8 cellular contexts compared by ENCODE assay signal in the genomic region with DNA sequence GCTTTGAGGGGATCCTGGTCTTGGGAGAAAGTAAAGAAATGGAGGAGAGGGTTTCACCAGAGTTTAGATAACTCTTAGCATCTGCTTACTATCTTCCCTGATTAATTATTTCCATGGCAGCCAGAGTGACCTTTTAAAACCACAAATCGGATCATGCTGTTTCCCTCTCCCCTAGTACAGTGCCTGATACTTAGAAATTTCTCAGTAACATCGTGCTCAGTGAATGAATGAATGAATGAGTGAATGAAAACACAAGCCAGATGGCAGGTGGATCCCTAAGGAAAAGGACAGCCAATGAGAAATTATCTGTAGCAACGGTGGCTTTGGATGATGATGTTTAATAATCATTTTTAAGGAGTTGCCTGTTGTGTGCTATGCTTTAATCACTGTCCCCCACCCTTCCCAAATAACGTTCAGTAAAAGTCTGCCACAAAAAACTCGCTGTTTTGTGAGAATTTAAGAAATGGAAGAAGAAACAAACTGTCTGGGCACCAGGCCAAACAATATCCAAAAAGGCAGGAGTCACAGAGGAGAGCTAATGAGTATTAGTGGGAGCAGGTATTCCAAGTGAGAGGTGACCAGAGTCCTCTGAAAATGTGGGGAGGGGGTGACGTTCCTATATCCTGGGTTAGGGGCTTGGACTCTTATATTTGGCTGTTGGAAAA. TPM values are rescaled to one million over a fixed set of nuclear protein-coding genes. Genes with fewer than 3 reads are reported as not detected.
DNase-seq lines count a peak whose midpoint lies in the region; ATAC-seq and TF ChIP-seq lines count a peak whose summit lies in the region.

No MANE protein-coding gene starts in this region.

- H3K4me3 Mint-ChIP-seq in activated CD4-positive, alpha-beta T cell treated with anti-CD3 and anti-CD28 coated beads for 36 hours = peak overlapping the region; percentile 100
- peak overlapping the region; percentile 99 for H3K4me3 Mint-ChIP-seq in stimulated activated naive B cell treated with anti-CD40 and anti-IgM and Interleukin-4, amounts not matched to agents 10 μg/mL and 1 μg/mL and 100 μg/mL, for 72 hours

- H3K27ac Mint-ChIP-seq in activated CD4-positive, alpha-beta T cell treated with anti-CD3 and anti-CD28 coated beads for 36 hours = peak overlapping the region; percentile 71
- peak overlapping the region; percentile 99 for H3K27ac Mint-ChIP-seq in stimulated activated naive B cell treated with anti-CD40 and anti-IgM and Interleukin-4, amounts not matched to agents 10 μg/mL and 1 μg/mL and 100 μg/mL, for 72 hours

- H4K20me1 ChIP-seq in PC-3 (ENCODE audit: low read length) (no peaks in the 10 kb centered on the region), fibroblast of lung (ENCODE audit: control insufficient read depth, extremely low read depth, insufficient read depth, low read length) (no peaks in the 10 kb centered on the region)

- H3K9me2 ChIP-seq in PC-3 (replicated peaks; ENCODE audit: low read length) = no peaks in the 10 kb centered on the region

- H3K4me3 ChIP-seq in PC-3 (ENCODE audit: low read length) (peak overlapping the region; percentile 81), fibroblast of lung (replicated peaks in 1 of 4; ENCODE audit: control extremely low read depth in 1 of 4, insufficient read depth in 1 of 4, low read depth in 3 of 4, low read length in 4 of 4) (peak overlapping the region in 2 of 4 experiments; percentile 27 to 46)

- no peak for ATAC-seq in activated CD4-positive, alpha-beta T cell treated with anti-CD3 and anti-CD28 coated beads for 36 hours
- ATAC-seq in PC-3 = no peak
- no peak for ATAC-seq in stimulated activated naive B cell treated with anti-CD40 and anti-IgM and Interleukin-4, amounts not matched to agents 10 μg/mL and 1 μg/mL and 100 μg/mL, for 72 hours (replicated peaks)

- POLR2A ChIA-PET in activated CD4-positive, alpha-beta T cell treated with anti-CD3 and anti-CD28 coated beads for 36 hours (lab: Charles Lee) = interaction anchor here (0.6 to 2.2 kb wide), 11 partner anchors 9 to 608 kb away, joined by 3 to 88 read pairs (median 4); a partner anchor contains a TSS
- POLR2A ChIA-PET in PC-3 (lab: Charles Lee; ENCODE audit: unreplicated experiment) (interaction anchor here (0.8 kb wide), 1 partner anchor 9 kb away, joined by 3 read pairs; no protein-coding TSS in a partner anchor), HEK293T (lab: Yijun Ruan, JAX) (interaction anchor here (1.0 to 2.1 kb wide), 6 partner anchors 12 to 136 kb away, joined by 3 to 11 read pairs (median 5); a partner anchor contains a TSS)

- no peaks in the 10 kb centered on the region for H3K9me3 ChIP-seq in PC-3 (ENCODE audit: low read length)
- no peaks in the 10 kb centered on the region for H3K9me3 ChIP-seq in fibroblast of lung (ENCODE audit: control insufficient read depth, insufficient read depth, low read depth, low read length)

- H3K27me3 ChIP-seq in PC-3 (ENCODE audit: low read length) (no peaks in the 10 kb centered on the region), fibroblast of lung (ENCODE audit: control insufficient read depth, insufficient read depth, low read length) (no peaks in the 10 kb centered on the region)

- H2AFZ ChIP-seq in PC-3 (ENCODE audit: low read length) = peak overlapping the region; percentile 71
- no peak overlapping the region for H2AFZ ChIP-seq in fibroblast of lung (ENCODE audit: low read length)

- peaks cover 32% of the 10 kb centered on the region for H3K36me3 Mint-ChIP-seq in activated CD4-positive, alpha-beta T cell treated with anti-CD3 and anti-CD28 coated beads for 36 hours (ENCODE audit: low read depth)
- H3K36me3 Mint-ChIP-seq in stimulated activated naive B cell treated with anti-CD40 and anti-IgM and Interleukin-4, amounts not matched to agents 10 μg/mL and 1 μg/mL and 100 μg/mL, for 72 hours = peaks cover 17 to 27% of the 10 kb centered on the region in 2 donors

- H3K9me3 Mint-ChIP-seq in activated CD4-positive, alpha-beta T cell treated with anti-CD3 and anti-CD28 coated beads for 36 hours (ENCODE audit: low read depth) = no peaks in the 10 kb centered on the region
- no peaks in the 10 kb centered on the region for H3K9me3 Mint-ChIP-seq in stimulated activated naive B cell treated with anti-CD40 and anti-IgM and Interleukin-4, amounts not matched to agents 10 μg/mL and 1 μg/mL and 100 μg/mL, for 72 hours

- no TSS peak for BruUV-seq in PC-3 (replicated peaks; lab: Mats Ljungman, UMichigan)

- TF ChIP-seq CTCF in PC-3 (conservative IDR thresholded peaks at IDR 0.05; ENCODE audit: low read depth, low read length) (no peak), fibroblast of lung (conservative IDR thresholded peaks at IDR 0.05 in 1 of 2, IDR thresholded peaks at IDR 0.05 in 1 of 2; ENCODE audit: low read depth in 1 of 2, low read length in 2 of 2) (no peak)

- H3K9ac ChIP-seq in PC-3 (ENCODE audit: low read length) (no peak overlapping the region), fibroblast of lung (ENCODE audit: insufficient read depth, low read length) (no peak overlapping the region)

- H3K4me2 ChIP-seq in PC-3 (ENCODE audit: low read length) (peak overlapping the region; percentile 75), fibroblast of lung (ENCODE audit: extremely low read depth, insufficient read depth, low read length) (peak overlapping the region; percentile 4)

- H3K27me3 Mint-ChIP-seq in activated CD4-positive, alpha-beta T cell treated with anti-CD3 and anti-CD28 coated beads for 36 hours = no peaks in the 10 kb centered on the region
- H3K27me3 Mint-ChIP-seq in stimulated activated naive B cell treated with anti-CD40 and anti-IgM and Interleukin-4, amounts not matched to agents 10 μg/mL and 1 μg/mL and 100 μg/mL, for 72 hours = no peaks in the 10 kb centered on the region

- H3K79me2 ChIP-seq in PC-3 (ENCODE audit: low read length) = peaks cover 40% of the 10 kb centered on the region
- H3K79me2 ChIP-seq in fibroblast of lung (ENCODE audit: control insufficient read depth, insufficient read depth, low read length) = peaks cover 37% of the 10 kb centered on the region

- peaks cover 27% of the 10 kb centered on the region for H3K4me1 ChIP-seq in PC-3 (ENCODE audit: insufficient read depth, low read length)
- peaks cover 6% of the 10 kb centered on the region for H3K4me1 ChIP-seq in fibroblast of lung (ENCODE audit: control insufficient read depth, extremely low read depth, insufficient read depth, low read length)

- H3K4me1 Mint-ChIP-seq in activated CD4-positive, alpha-beta T cell treated with anti-CD3 and anti-CD28 coated beads for 36 hours = peaks cover 37% of the 10 kb centered on the region
- peaks cover 29 to 42% of the 10 kb centered on the region in 2 donors for H3K4me1 Mint-ChIP-seq in stimulated activated naive B cell treated with anti-CD40 and anti-IgM and Interleukin-4, amounts not matched to agents 10 μg/mL and 1 μg/mL and 100 μg/mL, for 72 hours

- CTCF ChIA-PET in activated CD4-positive, alpha-beta T cell treated with anti-CD3 and anti-CD28 coated beads for 36 hours (lab: Charles Lee) = interaction anchor here (0.7 to 2.4 kb wide), 12 partner anchors 9 to 227 kb away, joined by 3 to 17 read pairs (median 3); no protein-coding TSS in a partner anchor
- CTCF ChIA-PET in PC-3 (lab: Charles Lee) (no interaction called here), HEK293T (lab: Yijun Ruan, JAX) (interaction anchor here (0.7 to 2.4 kb wide), 4 partner anchors 9 to 221 kb away, joined by 3 to 15 read pairs (median 4); no protein-coding TSS in a partner anchor)

- H3K27ac ChIP-seq in PC-3 (ENCODE audit: low read length) = no peak overlapping the region
- no peak overlapping the region for H3K27ac ChIP-seq in fibroblast of lung (ENCODE audit: insufficient read depth, low read length)

- no peaks in the 10 kb centered on the region for H3F3A ChIP-seq in PC-3 (ENCODE audit: low read length, unreplicated experiment)

- DNase-seq in activated CD4-positive, alpha-beta T cell treated with anti-CD3 and anti-CD28 coated beads for 36 hours = no peak
- no peak for DNase-seq in activated CD4-positive, alpha-beta T cell treated with anti-CD3 and anti-CD28 coated beads, Interleukin-2, amount 50 U/mL, for 48 hours
- DNase-seq in PC-3 = no peak
- no peak for DNase-seq in fibroblast of lung (ENCODE audit: low read depth in 2 of 2)
- DNase-seq in stimulated activated naive B cell treated with anti-CD40 and anti-IgM and Interleukin-4, amounts not matched to agents 10 μg/mL and 1 μg/mL and 100 μg/mL, for 72 hours = no peak
- no peak for DNase-seq in HEK293T (ENCODE audit: extremely low spot score)
- no peak for DNase-seq in COR-L47 (lab: John Stamatoyannopoulos, UW)
- no peak for DNase-seq in COLO829 (ENCODE audit: low spot score)

- intact Hi-C loops in activated CD4-positive, alpha-beta T cell treated with anti-CD3 and anti-CD28 coated beads for 36 hours (cut with DNase I, micrococcal nuclease) = loop anchor here (5.0 kb wide), 3 partner anchors 35 to 330 kb away; a partner anchor contains a TSS
- intact Hi-C loops in PC-3 (cut with micrococcal nuclease) = loop anchor here (5.0 kb wide), 1 partner anchor 35 kb away; no protein-coding TSS in a partner anchor

- H3K36me3 ChIP-seq in PC-3 (ENCODE audit: low read depth, low read length) (no peaks in the 10 kb centered on the region), fibroblast of lung (ENCODE audit: control insufficient read depth, insufficient read depth, low read length) (no peaks in the 10 kb centered on the region)

TF ChIP-seq in HEK293T, 16 proteins besides CTCF, POLR2A, EP300 and RAD21:
- TF ChIP-seq FOXK2 (IDR thresholded peaks at IDR 0.05) (no peak), FOXA1 (IDR thresholded peaks at IDR 0.05) (no peak), NFRKB (IDR thresholded peaks at IDR 0.05) (no peak), CTBP1 (IDR thresholded peaks at IDR 0.05; ENCODE audit: borderline replicate concordance) (no peak), ELF4 (IDR thresholded peaks at IDR 0.05) (no peak)

RNA-seq across cellular contexts. Expression of a gene that starts 0.7 kb away (rescaled TPM):
- 100 to 1,000 TPM; 241 to 258 TPM for total RNA-seq in activated CD4-positive, alpha-beta T cell treated with anti-CD3 and anti-CD28 coated beads for 36 hours
- total RNA-seq in PC-3 (2014; rRNA removed) = 48.1 and 51.0 TPM in 2 replicates
- 7.7 and 16.7 TPM in 2 replicates for total RNA-seq in fibroblast of lung
- polyA plus RNA-seq in fibroblast of lung = 28.7 and 35.0 TPM in 2 replicates
- 26.8 and 31.1 TPM in 2 replicates for polyA plus RNA-seq in fibroblast of lung (2012)
- 40.1 and 46.1 TPM in 2 replicates for polyA minus RNA-seq in fibroblast of lung (ENCODE audit: low replicate concordance)

RNA-seq across cellular contexts. Expression of a gene that starts 55.7 kb away (rescaled TPM):
- 1 to 10 TPM; 2.5 to 3.0 TPM for total RNA-seq in activated CD4-positive, alpha-beta T cell treated with anti-CD3 and anti-CD28 coated beads for 36 hours
- total RNA-seq in PC-3 (2014; rRNA removed) = 4.4 and 7.0 TPM in 2 replicates
- 2.1 and 2.8 TPM in 2 replicates for total RNA-seq in fibroblast of lung
- polyA plus RNA-seq in fibroblast of lung = 0.40 and 1.3 TPM in 2 replicates
- polyA plus RNA-seq in fibroblast of lung (2012) = 0.97 and 3.0 TPM in 2 replicates
- 0.96 and 1.6 TPM in 2 replicates for polyA minus RNA-seq in fibroblast of lung (ENCODE audit: low replicate concordance)
